ENCODE assay signal across 12 cellular contexts in the genomic region with DNA sequence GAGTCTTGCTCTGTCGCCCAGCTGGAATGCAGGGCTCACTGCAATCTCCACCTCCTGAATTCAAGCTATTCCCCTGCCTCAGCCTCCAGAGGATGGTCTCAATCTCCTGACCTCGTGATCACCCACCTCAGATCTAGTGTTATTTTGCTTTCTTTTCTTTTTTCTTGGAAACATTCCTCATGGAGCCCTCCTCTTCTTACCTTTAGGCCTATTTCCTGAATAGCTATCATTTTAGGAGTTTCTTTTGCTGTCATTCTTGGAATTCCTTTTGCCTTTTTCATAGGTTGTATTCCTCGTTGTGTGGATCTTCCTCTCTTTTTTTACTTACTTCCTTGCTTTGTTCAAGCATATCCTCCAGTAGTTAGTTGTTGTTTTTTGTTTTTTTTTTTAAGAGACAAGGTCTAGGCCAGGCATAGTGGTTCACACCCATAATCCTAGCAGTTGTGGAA.
DNase-seq lines count a peak whose midpoint lies in the region; ATAC-seq and TF ChIP-seq lines count a peak whose summit lies in the region.
"Had no signal": no experiment of that assay in that cellular context is flagged by ENCODE, and none has a peak within 500 bp of the region (broad histone marks: within the 10 kb centered on the region; RNA-seq: fewer than 3 reads in every experiment).

No MANE protein-coding gene starts in this region.

- H3K36me3 ChIP-seq in GM23338 (ENCODE audit: insufficient read depth) (no peaks in the 10 kb centered on the region), SK-N-SH (replicated peaks in 1 of 2; ENCODE audit: control insufficient read depth in 1 of 2, insufficient read depth in 2 of 2, low read length in 1 of 2) (no peaks in the 10 kb centered on the region), H7 (replicated peaks; ENCODE audit: control insufficient read depth, insufficient read depth, low read length) (no peaks in the 10 kb centered on the region), HAP-1 (replicated peaks) (no peaks in the 10 kb centered on the region)

- no peak overlapping the region for H3K4me3 ChIP-seq in GM23338
- H3K4me3 ChIP-seq in SK-N-SH (ENCODE audit: low read depth in 2 of 2, low read length in 1 of 2) = no peak overlapping the region
- H3K4me3 ChIP-seq in foreskin fibroblast (ENCODE audit: low read depth in 1 of 2, low read length in 2 of 2) = no peak overlapping the region
- H3K4me3 ChIP-seq in H7 (ENCODE audit: insufficient read depth, low read depth, low read length) = no peak overlapping the region
- no peak overlapping the region for H3K4me3 ChIP-seq in HAP-1

- H3K4me2 ChIP-seq in GM23338 (peak overlapping the region; percentile 66; the same call in 1 of the 2 replicates), SK-N-SH (peak overlapping the region; percentile 22; the same call in 1 of the 2 replicates)

- peaks cover 89% of the 10 kb centered on the region for H3K4me1 Mint-ChIP-seq in GM23338

- no peaks in the 10 kb centered on the region for H3K9me2 ChIP-seq in GM23338 (ENCODE audit: insufficient read depth)
- H3K9me2 ChIP-seq in SK-N-SH = no peaks in the 10 kb centered on the region

- H3K27me3 ChIP-seq in GM23338 (ENCODE audit: insufficient read depth) (no peaks in the 10 kb centered on the region), SK-N-SH (ENCODE audit: insufficient read depth) (no peaks in the 10 kb centered on the region), H7 (ENCODE audit: control insufficient read depth, insufficient read depth, low read length) (no peaks in the 10 kb centered on the region), HAP-1 (ENCODE audit: low read depth) (no peaks in the 10 kb centered on the region)

- POLR2A ChIA-PET in SK-N-SH (lab: Yijun Ruan, JAX) = no interaction called here
- POLR2A ChIA-PET in HEK293T (lab: Yijun Ruan, JAX) = no interaction called here

- H4K20me1 ChIP-seq in GM23338 (replicated peaks; ENCODE audit: insufficient read depth) (no peaks in the 10 kb centered on the region), SK-N-SH (ENCODE audit: insufficient read depth) (no peaks in the 10 kb centered on the region)

- H2AFZ ChIP-seq in GM23338 (no peak overlapping the region), SK-N-SH (ENCODE audit: low read depth) (no peak overlapping the region)

- H3K4me1 ChIP-seq in GM23338 (ENCODE audit: insufficient read depth) (peaks cover 76% of the 10 kb centered on the region), SK-N-SH (ENCODE audit: control insufficient read depth in 1 of 2, insufficient read depth in 2 of 2, low read depth in 1 of 2, low read length in 1 of 2) (peaks cover 0 to 11% of the 10 kb centered on the region in 2 experiments; a peak in 2 of 4 replicates), HAP-1 (peaks cover 65% of the 10 kb centered on the region)

- ATAC-seq in GM23338 = peak; percentile 47
- ATAC-seq in HG03159 (IDR thresholded peaks at IDR 0.05; ENCODE audit: unreplicated experiment) = no peak

- peak overlapping the region; percentile 96 for H3K27ac Mint-ChIP-seq in GM23338
- H3K27ac Mint-ChIP-seq: activated T-helper 2 cell treated with anti-CD3 and anti-CD28 coated beads, Interferon-gamma antibody, Interleukin-2, Interleukin-4, amounts not matched to agents 10 μg/mL and 5 μg/mL and 100 μg/mL, durations not matched to agents 14 hours and 24 hours and 36 hours had no signal

- TF ChIP-seq CTCF in GM23338 (conservative IDR thresholded peaks at IDR 0.05; ENCODE audit: low read depth in 2 of 2) = no peak
- no peak for TF ChIP-seq CTCF in SK-N-SH (IDR thresholded peaks at IDR 0.05)
- TF ChIP-seq CTCF in foreskin fibroblast (IDR thresholded peaks at IDR 0.05; ENCODE audit: low read depth, low read length) = no peak

- H3K9me3 Mint-ChIP-seq in GM23338 = no peaks in the 10 kb centered on the region; the same call in 2 of the 3 replicates
- H3K9me3 Mint-ChIP-seq: activated T-helper 2 cell treated with anti-CD3 and anti-CD28 coated beads, Interferon-gamma antibody, Interleukin-2, Interleukin-4, amounts not matched to agents 10 μg/mL and 5 μg/mL and 100 μg/mL, durations not matched to agents 14 hours and 24 hours and 36 hours had no signal

- H3K4me3 Mint-ChIP-seq in GM23338 = peak overlapping the region; percentile 58

- DNase-seq in GM23338 (ENCODE audit: low spot score) = peak; percentile 86
- DNase-seq in SK-N-SH = no peak
- peak; percentile 29 to 59 for DNase-seq in foreskin fibroblast
- peak; percentile 91 for DNase-seq in renal cortical epithelial cell (ENCODE audit: low read depth)
- DNase-seq in H7 = no peak
- DNase-seq in HEK293T (ENCODE audit: extremely low spot score) = no peak
- no peak for DNase-seq in HAP-1 (ENCODE audit: low spot score in 2 of 2)
- DNase-seq: hippocampal formation, NCI-H2227 treated with DMSO at 0.1 percent for 48 hours, nucleus accumbens had no signal

- TF ChIP-seq RAD21 in SK-N-SH (IDR thresholded peaks at IDR 0.05; ENCODE audit: low read length) = no peak

- no peaks in the 10 kb centered on the region for H3F3A ChIP-seq in GM23338 (replicated peaks; ENCODE audit: low read depth)
- H3F3A ChIP-seq in SK-N-SH (replicated peaks; ENCODE audit: insufficient read depth) = peaks cover 17% of the 10 kb centered on the region

- in situ Hi-C loops in HAP-1 (cut with MboI; ENCODE audit: low sequenced_read_pairs) = no loop called here

- TF ChIP-seq EP300 in SK-N-SH (IDR thresholded peaks at IDR 0.05; ENCODE audit: borderline replicate concordance in 1 of 2, low read depth in 1 of 2, low read length in 1 of 2) = no peak

- 43% methylated on average over 3 of the region's 3 CpGs for whole genome bisulfite sequencing in SK-N-SH (ENCODE audit: low lambda C conversion rate)

- H3K9me3 ChIP-seq in SK-N-SH = no peaks in the 10 kb centered on the region
- no peaks in the 10 kb centered on the region for H3K9me3 ChIP-seq in HAP-1

- H3K27me3 Mint-ChIP-seq in GM23338 (ENCODE audit: insufficient read depth, low read depth, poor library complexity) = no peaks in the 10 kb centered on the region

- 0 out of 3 replicates have a peak, but pooled peaks cover 2% of the 10 kb centered on the region for H3K36me3 Mint-ChIP-seq in GM23338 (ENCODE audit: low read depth)

- H3K27ac ChIP-seq in GM23338 (ENCODE audit: low read depth) = peak overlapping the region; percentile 98
- H3K27ac ChIP-seq in SK-N-SH (ENCODE audit: low read depth in 2 of 2, low read length in 1 of 2) = peak overlapping the region in 1 of 2 experiments; percentile 53; a peak in 2 of 4 replicates

- CTCF ChIA-PET in SK-N-SH (lab: Yijun Ruan, JAX) (no interaction called here), HEK293T (lab: Yijun Ruan, JAX) (no interaction called here)

- H3K79me2 ChIP-seq in GM23338 (replicated peaks; ENCODE audit: insufficient read depth) = peaks cover 64% of the 10 kb centered on the region
- H3K79me2 ChIP-seq in SK-N-SH (ENCODE audit: insufficient read depth) = peaks cover 61% of the 10 kb centered on the region

- H3K9ac ChIP-seq in SK-N-SH = no peak overlapping the region

TF ChIP-seq in GM23338, 12 proteins besides CTCF, POLR2A, EP300 and RAD21 (continues in another document):
- no peak for TF ChIP-seq POLR2AphosphoS5 (IDR thresholded peaks at IDR 0.05; ENCODE audit: low read depth)
- no peak for TF ChIP-seq EZH2phosphoT487 (IDR thresholded peaks at IDR 0.05; ENCODE audit: unreplicated experiment)
- TF ChIP-seq CREB1 (CRISPR knock-in tag; IDR thresholded peaks at IDR 0.05; ENCODE audit: low read depth) = no peak
- no peak for TF ChIP-seq ZNF331 (CRISPR knock-in tag; IDR thresholded peaks at IDR 0.05; ENCODE audit: low read depth)
- no peak for TF ChIP-seq NANOG (IDR thresholded peaks at IDR 0.05; ENCODE audit: borderline replicate concordance)

TF ChIP-seq in SK-N-SH, 30 proteins besides CTCF, POLR2A, EP300 and RAD21 (continues in another document):
- TF ChIP-seq, protein P1, sequence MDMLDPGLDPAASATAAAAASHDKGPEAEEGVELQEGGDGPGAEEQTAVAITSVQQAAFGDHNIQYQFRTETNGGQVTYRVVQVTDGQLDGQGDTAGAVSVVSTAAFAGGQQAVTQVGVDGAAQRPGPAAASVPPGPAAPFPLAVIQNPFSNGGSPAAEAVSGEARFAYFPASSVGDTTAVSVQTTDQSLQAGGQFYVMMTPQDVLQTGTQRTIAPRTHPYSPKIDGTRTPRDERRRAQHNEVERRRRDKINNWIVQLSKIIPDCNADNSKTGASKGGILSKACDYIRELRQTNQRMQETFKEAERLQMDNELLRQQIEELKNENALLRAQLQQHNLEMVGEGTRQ (IDR thresholded peaks at IDR 0.05; ENCODE audit: borderline replicate concordance, low read depth, low read length) = no peak
- TF ChIP-seq, protein P2, sequence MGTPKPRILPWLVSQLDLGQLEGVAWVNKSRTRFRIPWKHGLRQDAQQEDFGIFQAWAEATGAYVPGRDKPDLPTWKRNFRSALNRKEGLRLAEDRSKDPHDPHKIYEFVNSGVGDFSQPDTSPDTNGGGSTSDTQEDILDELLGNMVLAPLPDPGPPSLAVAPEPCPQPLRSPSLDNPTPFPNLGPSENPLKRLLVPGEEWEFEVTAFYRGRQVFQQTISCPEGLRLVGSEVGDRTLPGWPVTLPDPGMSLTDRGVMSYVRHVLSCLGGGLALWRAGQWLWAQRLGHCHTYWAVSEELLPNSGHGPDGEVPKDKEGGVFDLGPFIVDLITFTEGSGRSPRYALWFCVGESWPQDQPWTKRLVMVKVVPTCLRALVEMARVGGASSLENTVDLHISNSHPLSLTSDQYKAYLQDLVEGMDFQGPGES (IDR thresholded peaks at IDR 0.05; ENCODE audit: low read depth, low read length) = no peak
- peak; percentile 35; the same call in 1 of the 2 replicates for TF ChIP-seq TCF12 (IDR thresholded peaks at IDR 0.05)

TF ChIP-seq in HEK293T, 16 proteins besides CTCF, POLR2A, EP300 and RAD21 (continues in another document):
- no peak for TF ChIP-seq L3MBTL2 (conservative IDR thresholded peaks at IDR 0.05)
- no peak for TF ChIP-seq CTBP1 (IDR thresholded peaks at IDR 0.05; ENCODE audit: borderline replicate concordance)
- no peak for TF ChIP-seq SUZ12 (IDR thresholded peaks at IDR 0.05)
- TF ChIP-seq ELF4 (IDR thresholded peaks at IDR 0.05) = no peak
- no peak for TF ChIP-seq HDGF (IDR thresholded peaks at IDR 0.05; ENCODE audit: borderline replicate concordance)
- TF ChIP-seq, protein P3, sequence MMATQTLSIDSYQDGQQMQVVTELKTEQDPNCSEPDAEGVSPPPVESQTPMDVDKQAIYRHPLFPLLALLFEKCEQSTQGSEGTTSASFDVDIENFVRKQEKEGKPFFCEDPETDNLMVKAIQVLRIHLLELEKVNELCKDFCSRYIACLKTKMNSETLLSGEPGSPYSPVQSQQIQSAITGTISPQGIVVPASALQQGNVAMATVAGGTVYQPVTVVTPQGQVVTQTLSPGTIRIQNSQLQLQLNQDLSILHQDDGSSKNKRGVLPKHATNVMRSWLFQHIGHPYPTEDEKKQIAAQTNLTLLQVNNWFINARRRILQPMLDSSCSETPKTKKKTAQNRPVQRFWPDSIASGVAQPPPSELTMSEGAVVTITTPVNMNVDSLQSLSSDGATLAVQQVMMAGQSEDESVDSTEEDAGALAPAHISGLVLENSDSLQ (IDR thresholded peaks at IDR 0.05) = no peak
- TF ChIP-seq ZNF384 (IDR thresholded peaks at IDR 0.05) = no peak
- no peak for TF ChIP-seq FOXA1 (IDR thresholded peaks at IDR 0.05)
- TF ChIP-seq ARNT (IDR thresholded peaks at IDR 0.05) = no peak
- no peak for TF ChIP-seq SP1 (IDR thresholded peaks at IDR 0.05)
- TF ChIP-seq BHLHE40 (IDR thresholded peaks at IDR 0.05; ENCODE audit: borderline replicate concordance) = no peak
- TF ChIP-seq LEF1 (IDR thresholded peaks at IDR 0.05; ENCODE audit: borderline replicate concordance) = no peak

Comparison
In these comparisons a context has a peak if more than half of its experiments do, and no peak if none do; other contexts are left out.
1. DNase-seq: peak in GM23338 (single experiment), foreskin fibroblast (2 of 2) and renal cortical epithelial cell (single experiment); none in SK-N-SH (single experiment), H7 (single experiment), HEK293T (single experiment) and HAP-1 (0 of 2).